In genomic region chr4:186023975-186024374, GRCh38 we compare ENCODE assay signal across 1 cellular context.
TF ChIP-seq lines count a peak whose summit lies in the region.

No MANE protein-coding gene starts in this region.

TF ChIP-seq in H1, 55 proteins besides CTCF, POLR2A, EP300 and RAD21 (continued from another document):
- no peak for TF ChIP-seq SAP30 (IDR thresholded peaks at IDR 0.05; ENCODE audit: insufficient read depth, insufficient replicate concordance, low read length)
- no peak for TF ChIP-seq CBX5 (IDR thresholded peaks at IDR 0.05; ENCODE audit: low read depth, low read length)
- TF ChIP-seq GABPA (IDR thresholded peaks at IDR 0.05; ENCODE audit: borderline replicate concordance, insufficient read depth, low read length) = no peak
- no peak for TF ChIP-seq BACH1 (IDR thresholded peaks at IDR 0.05; ENCODE audit: low read length)
- TF ChIP-seq SP4 (IDR thresholded peaks at IDR 0.05; ENCODE audit: low read length) = no peak
- TF ChIP-seq SP1 (IDR thresholded peaks at IDR 0.05; ENCODE audit: low read depth, low read length) = no peak
- TF ChIP-seq RFX5 (IDR thresholded peaks at IDR 0.05; ENCODE audit: borderline replicate concordance, low read depth, low read length) = no peak
- no peak for TF ChIP-seq CHD7 (IDR thresholded peaks at IDR 0.05; ENCODE audit: insufficient replicate concordance, low read length)
- TF ChIP-seq TAF1 (IDR thresholded peaks at IDR 0.05; ENCODE audit: low read depth, low read length) = no peak
- TF ChIP-seq HDAC6 (IDR thresholded peaks at IDR 0.05; ENCODE audit: low read depth, low read length) = no peak
- no peak for TF ChIP-seq ATF3 (IDR thresholded peaks at IDR 0.05; ENCODE audit: insufficient read depth, low read depth, low read length)
- TF ChIP-seq FOSL1 (IDR thresholded peaks at IDR 0.05; ENCODE audit: insufficient read depth, low read depth, low read length) = no peak
- TF ChIP-seq SIX5 (IDR thresholded peaks at IDR 0.05; ENCODE audit: low read depth, low read length) = no peak
- TF ChIP-seq RXRA (IDR thresholded peaks at IDR 0.05; ENCODE audit: insufficient read depth, low read depth, low read length) = no peak
- no peak for TF ChIP-seq CBX8 (IDR thresholded peaks at IDR 0.05; ENCODE audit: borderline replicate concordance, low read depth, low read length)
- TF ChIP-seq ATF2 (IDR thresholded peaks at IDR 0.05; ENCODE audit: low read length) = no peak
- no peak for TF ChIP-seq TAF7 (optimal IDR thresholded peaks at IDR 0.05; ENCODE audit: borderline replicate concordance, low read depth, low read length)
- TF ChIP-seq EZH2 (IDR thresholded peaks at IDR 0.05; ENCODE audit: low read depth, low read length, severe bottlenecking) = no peak
- TF ChIP-seq ZNF274 (IDR thresholded peaks at IDR 0.05; ENCODE audit: borderline replicate concordance, extremely low read depth, low read length) = no peak
